8 cellular contexts compared by ENCODE assay signal in genomic region chr7:85186521-85187241, GRCh38. TPM values are rescaled to one million over a fixed set of nuclear protein-coding genes. Genes with fewer than 3 reads are reported as not detected.
A peak's percentile ranks its signal among the peaks of the same experiment; 100 is the strongest.
DNase-seq lines count a peak whose midpoint lies in the region; ATAC-seq and TF ChIP-seq lines count a peak whose summit lies in the region.

Gene SEMA3D (minus strand): TSS chr7:85187056. CDS start chr7:85121891, 65,165 bp downstream.

- peak within 1 kb of the TSS; percentile 59 for H3K4me3 Mint-ChIP-seq in activated T-cell treated with anti-CD3 and anti-CD28 coated beads, Interleukin-2, amount 50 U/mL, for 4 hours

- no peaks in the 10 kb centered on the region for H3K4me1 Mint-ChIP-seq in activated T-cell treated with anti-CD3 and anti-CD28 coated beads, Interleukin-2, amount 50 U/mL, for 4 hours (ENCODE audit: low read depth)

- H3K27me3 Mint-ChIP-seq in activated T-cell treated with anti-CD3 and anti-CD28 coated beads, Interleukin-2, amount 50 U/mL, for 4 hours (ENCODE audit: low read depth): peaks cover 13% of the 10 kb centered on the region

- H3K4me3 ChIP-seq in neuron (ENCODE audit: low read length): peak within 1 kb of the TSS; percentile 67

- no peaks in the 10 kb centered on the region for H3K27me3 ChIP-seq in neuron (ENCODE audit: insufficient read depth, low read length)

- H2AFZ ChIP-seq in neuron (ENCODE audit: low read depth, low read length): peak within 1 kb of the TSS; percentile 86

- H3K4me1 ChIP-seq in neuron (ENCODE audit: insufficient read depth, low read length): peaks cover 14% of the 10 kb centered on the region

- H3K36me3 ChIP-seq in neuron (ENCODE audit: insufficient read depth, low read length): no peaks in the 10 kb centered on the region

- no peaks in the 10 kb centered on the region for H3K9me3 Mint-ChIP-seq in activated T-cell treated with anti-CD3 and anti-CD28 coated beads, Interleukin-2, amount 50 U/mL, for 4 hours

- no peak within 1 kb of the TSS for H3K27ac ChIP-seq in C4-2B

- peak; percentile 98 for TF ChIP-seq CTCF in C4-2B (conservative IDR thresholded peaks at IDR 0.05)

- no peaks in the 10 kb centered on the region for H3K36me3 Mint-ChIP-seq in activated T-cell treated with anti-CD3 and anti-CD28 coated beads, Interleukin-2, amount 50 U/mL, for 4 hours (ENCODE audit: insufficient read depth)

- peak; percentile 78 for ATAC-seq in GM18870 (IDR thresholded peaks at IDR 0.05; ENCODE audit: unreplicated experiment)
- peak; percentile 93 for ATAC-seq in HG03045 (IDR thresholded peaks at IDR 0.05; ENCODE audit: unreplicated experiment)
- ATAC-seq in activated T-cell treated with anti-CD3 and anti-CD28 coated beads, Interleukin-2, amount 50 U/mL, for 4 hours: peak; percentile 37 to 59

- DNase-seq in NCI-H2107 treated with DMSO at 0.1 percent for 48 hours (lab: John Stamatoyannopoulos, UW; ENCODE audit: unreplicated experiment): peak; percentile 77
- no peak for DNase-seq in activated T-cell treated with anti-CD3 and anti-CD28 coated beads, Interleukin-2, amount 50 U/mL, for 4 hours
- peak; percentile 76 for DNase-seq in globus pallidus (ENCODE audit: low spot score)
- DNase-seq in NK-92 treated with Interleukin-12 subunit alpha and Interleukin-12 subunit beta, amount 100 ng/mL, for 24 hours (lab: John Stamatoyannopoulos, UW): no peak

- H3K9me3 ChIP-seq in neuron (ENCODE audit: low read length): no peaks in the 10 kb centered on the region

RNA-seq across cellular contexts. Expression of gene SEMA3D, which starts in this region (rescaled TPM):
- under 1 TPM in 2 of 3 donors, not detected in 1; 0.08 to 0.13 TPM for total RNA-seq in activated T-cell treated with anti-CD3 and anti-CD28 coated beads, Interleukin-2, amount 50 U/mL, for 4 hours

Comparison
In these comparisons a context has a peak if more than half of its experiments do, and no peak if none do; other contexts are left out.
1. Peak in ATAC-seq in activated T-cell treated with anti-CD3 and anti-CD28 coated beads, Interleukin-2, amount 50 U/mL, for 4 hours; RNA of the gene not detected or under 1 TPM.
2. DNase-seq: peak in NCI-H2107 treated with DMSO at 0.1 percent for 48 hours (single experiment) and globus pallidus (single experiment); none in activated T-cell treated with anti-CD3 and anti-CD28 coated beads, Interleukin-2, amount 50 U/mL, for 4 hours (single experiment) and NK-92 treated with Interleukin-12 subunit alpha and Interleukin-12 subunit beta, amount 100 ng/mL, for 24 hours (single experiment).
3. Peak in every context shown above with its lines, with median percentiles within 50 percentile points of each other: ATAC-seq.